In the genomic region with DNA sequence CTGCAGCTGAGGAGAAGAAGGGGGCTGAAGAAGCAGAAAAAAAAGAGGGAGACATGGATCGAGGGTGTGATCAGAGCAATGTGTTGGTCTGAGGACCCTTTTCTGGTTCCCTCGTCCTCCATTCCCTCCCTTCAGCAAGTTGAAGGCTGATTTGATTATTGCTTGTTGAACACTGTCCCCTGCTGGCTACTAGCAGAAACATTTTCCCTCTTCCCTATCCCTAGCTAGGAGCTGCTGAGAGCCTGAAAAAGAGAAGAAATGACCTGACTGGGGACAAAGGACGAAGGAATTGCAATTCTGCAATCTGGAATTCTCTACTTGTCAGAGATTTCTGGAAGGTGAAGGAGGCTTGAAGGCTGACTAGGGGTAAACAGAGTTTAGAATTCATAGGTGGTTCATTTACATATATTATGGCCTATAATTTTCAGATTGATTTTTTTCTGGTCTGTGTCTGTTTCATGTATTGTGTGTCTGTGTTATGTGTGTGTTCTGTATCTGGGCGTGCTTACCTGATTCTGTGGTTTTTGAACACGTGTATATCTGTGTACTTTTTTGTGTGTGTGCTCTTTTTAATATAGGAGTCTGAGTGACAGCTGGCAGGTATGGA, we compare ENCODE assay signal across 8 cellular contexts. TPM values are rescaled to one million over a fixed set of nuclear protein-coding genes. Genes with fewer than 3 reads are reported as not detected.
A peak's percentile ranks its signal among the peaks of the same experiment; 100 is the strongest.
DNase-seq lines count a peak whose midpoint lies in the region; ATAC-seq and TF ChIP-seq lines count a peak whose summit lies in the region.

No MANE protein-coding gene starts in this region.

- H3K4me1 Mint-ChIP-seq in activated B cell treated with CpG ODN at 0.5 μM for 24 hours (peaks cover 26% of the 10 kb centered on the region), nephron progenitor cell (peaks cover 55% of the 10 kb centered on the region)

- intact Hi-C loops in activated B cell treated with CpG ODN at 0.5 μM for 24 hours (cut with micrococcal nuclease), result loop anchor here (1.0 to 5.0 kb wide), 10 partner anchors 22 to 440 kb away; no protein-coding TSS in a partner anchor

- peak; percentile 28 for DNase-seq in activated CD4-positive, alpha-beta T cell treated with anti-CD3 and anti-CD28 coated beads for 48 hours
- DNase-seq in activated CD4-positive, alpha-beta T cell treated with anti-CD3 and anti-CD28 coated beads for 1 hour, result no peak
- DNase-seq in NCI-H2171 treated with DMSO at 0.1 percent for 48 hours (lab: John Stamatoyannopoulos, UW), result peak; percentile 88
- no peak for DNase-seq in activated B cell treated with CpG ODN at 0.5 μM for 24 hours
- peak; percentile 47 to 79 for DNase-seq in foreskin fibroblast
- peak; percentile 37 for DNase-seq in nephron progenitor cell

- POLR2A ChIA-PET in activated B cell treated with CpG ODN at 0.5 μM for 24 hours (lab: Charles Lee), result interaction anchor here (0.6 to 2.1 kb wide), 7 partner anchors 28 to 276 kb away, joined by 3 to 6 read pairs (median 3); a partner anchor contains a TSS

- peak; percentile 57 for ATAC-seq in HG02759 (IDR thresholded peaks at IDR 0.05; ENCODE audit: unreplicated experiment)
- ATAC-seq in activated B cell treated with CpG ODN at 0.5 μM for 24 hours (ENCODE audit: low read depth), result peak; percentile 70
- no peak for ATAC-seq in HG03135 (IDR thresholded peaks at IDR 0.05; ENCODE audit: unreplicated experiment)

- CTCF ChIA-PET in activated B cell treated with CpG ODN at 0.5 μM for 24 hours (lab: Charles Lee), result interaction anchor here (0.6 to 8.0 kb wide), 37 partner anchors 9 to 330 kb away, joined by 3 to 63 read pairs (median 4); a partner anchor contains a TSS

- H3K4me3 Mint-ChIP-seq in activated B cell treated with CpG ODN at 0.5 μM for 24 hours (peak overlapping the region; percentile 33), nephron progenitor cell (peak overlapping the region; percentile 29)

- no peaks in the 10 kb centered on the region for H3K36me3 Mint-ChIP-seq in activated B cell treated with CpG ODN at 0.5 μM for 24 hours (ENCODE audit: low read depth)
- H3K36me3 Mint-ChIP-seq in nephron progenitor cell (ENCODE audit: low read depth), result no peaks in the 10 kb centered on the region

- peak; percentile 63 for TF ChIP-seq CTCF in activated B cell treated with CpG ODN at 0.5 μM for 24 hours (IDR thresholded peaks at IDR 0.05)
- TF ChIP-seq CTCF in foreskin fibroblast (IDR thresholded peaks at IDR 0.05; ENCODE audit: low read depth, low read length), result peak; percentile 95
- TF ChIP-seq CTCF in nephron progenitor cell (IDR thresholded peaks at IDR 0.05), result peak; percentile 98

- no peak overlapping the region for H3K4me3 ChIP-seq in foreskin fibroblast (ENCODE audit: low read depth in 1 of 2, low read length in 2 of 2)

- H3K9me3 Mint-ChIP-seq in activated B cell treated with CpG ODN at 0.5 μM for 24 hours (no peaks in the 10 kb centered on the region), nephron progenitor cell (no peaks in the 10 kb centered on the region)

- H3K27ac Mint-ChIP-seq in activated B cell treated with CpG ODN at 0.5 μM for 24 hours, result no peak overlapping the region
- H3K27ac Mint-ChIP-seq in nephron progenitor cell, result no peak overlapping the region

- H3K27me3 Mint-ChIP-seq in activated B cell treated with CpG ODN at 0.5 μM for 24 hours (no peaks in the 10 kb centered on the region), nephron progenitor cell (ENCODE audit: low read depth, poor library complexity) (no peaks in the 10 kb centered on the region)

RNA-seq across cellular contexts. Expression of a gene that starts 9.8 kb away (rescaled TPM):
- total RNA-seq in activated B cell treated with CpG ODN at 0.5 μM for 24 hours, result 0.46 and 0.71 TPM in 2 replicates

RNA-seq across cellular contexts. Expression of a gene that starts 23.7 kb away (rescaled TPM):
- total RNA-seq in activated B cell treated with CpG ODN at 0.5 μM for 24 hours, result 4.1 and 5.5 TPM in 2 replicates

RNA-seq across cellular contexts. Expression of a gene that starts 33.4 kb away (rescaled TPM):
- 108 and 118 TPM in 2 replicates for total RNA-seq in activated B cell treated with CpG ODN at 0.5 μM for 24 hours

RNA-seq across cellular contexts. Expression of a gene that starts 33.6 kb away (rescaled TPM):
- 161 and 174 TPM in 2 replicates for total RNA-seq in activated B cell treated with CpG ODN at 0.5 μM for 24 hours

Comparison
In these comparisons a context has a peak if more than half of its experiments do, and no peak if none do; other contexts are left out.
1. DNase-seq: peak in activated CD4-positive, alpha-beta T cell treated with anti-CD3 and anti-CD28 coated beads for 48 hours (single experiment), NCI-H2171 treated with DMSO at 0.1 percent for 48 hours (single experiment), foreskin fibroblast (2 of 2) and nephron progenitor cell (single experiment); none in activated CD4-positive, alpha-beta T cell treated with anti-CD3 and anti-CD28 coated beads for 1 hour (single experiment) and activated B cell treated with CpG ODN at 0.5 μM for 24 hours (single experiment).
2. Peak in every context shown above with its lines, with median percentiles within 50 percentile points of each other: CTCF ChIP-seq.